9 cellular contexts compared by ENCODE assay signal in genomic region chr5:53545744-53546143, GRCh38.
"Had no signal": no experiment of that assay in that cellular context is flagged by ENCODE, and none has a peak within 500 bp of the region (broad histone marks: within the 10 kb centered on the region; RNA-seq: fewer than 3 reads in every experiment).

No MANE protein-coding gene starts in this region.

- H3K27ac ChIP-seq: right atrium auricular region, skin epidermis had no signal

- H3K4me3 ChIP-seq: right atrium auricular region, skin epidermis had no signal

- H3K27me3 ChIP-seq: right atrium auricular region had no signal

- H3K36me3 ChIP-seq: right atrium auricular region had no signal

- H3K9me3 ChIP-seq: right atrium auricular region had no signal

- FAIRE-seq: urothelium cell line had no signal

- DNase-seq: activated effector memory CD4-positive, alpha-beta T cell treated with Interleukin-2 at 50 U/mL for 16 hours; activated T-cell treated with anti-CD3 and anti-CD28 coated beads, Interleukin-2, amount 50 U/mL, for 24 hours; caudate nucleus; erythroblast; stimulated activated CD4-positive, alpha-beta T cell treated with anti-CD3 and anti-CD28 coated beads, Interleukin-4, amount 100 ng/mL, for 4 hours; T-helper 1 cell had no signal

- H3K4me1 ChIP-seq: right atrium auricular region had no signal
